Comparison of ENCODE assay signal across 19 cellular contexts in genomic region chr17:57684711-57685498, GRCh38.
DNase-seq lines count a peak whose midpoint lies in the region; ATAC-seq and TF ChIP-seq lines count a peak whose summit lies in the region.
"Had no signal": no experiment of that assay in that cellular context is flagged by ENCODE, and none has a peak within 500 bp of the region (broad histone marks: within the 10 kb centered on the region; RNA-seq: fewer than 3 reads in every experiment).

No MANE protein-coding gene starts in this region.

- CTCF ChIA-PET in OCI-LY7 (lab: Charles Lee; ENCODE audit: unreplicated experiment) = no interaction called here

- peak; percentile 21 for DNase-seq in activated CD8-positive, alpha-beta memory T cell treated with anti-CD3 and anti-CD28 coated beads for 24 hours
- DNase-seq in activated CD8-positive, alpha-beta memory T cell treated with anti-CD3 and anti-CD28 coated beads, Interleukin-2, amount 50 U/mL, for 4 hours = no peak
- DNase-seq in OCI-LY7 (ENCODE audit: low spot score) = peak; percentile 49
- DNase-seq in islet precursor cell = peak; percentile 47
- DNase-seq in type B pancreatic cell (ENCODE audit: extremely low spot score, unreplicated experiment) = peak; percentile 48
- DNase-seq in stomach = no peak
- no peak for DNase-seq in NCI-H128 (lab: John Stamatoyannopoulos, UW; ENCODE audit: unreplicated experiment)
- DNase-seq: CD4-positive, CD25-positive, alpha-beta regulatory T cell; GOT3; NCI-H1092 treated with DMSO at 0.1 percent for 48 hours; NCI-H187 treated with DMSO at 0.1 percent for 48 hours; NCI-H2171 treated with DMSO at 0.1 percent for 48 hours; NCI-H510A; RPMI8226 had no signal

- no peaks in the 10 kb centered on the region for H3K9me2 ChIP-seq in OCI-LY7 (ENCODE audit: insufficient read depth, low read length)

- WGBS in stomach, 5 donors = 86 to 94% (median 90%) methylated on average over 13 of the region's 13 CpGs

- H3K4me1 ChIP-seq in OCI-LY7 (ENCODE audit: insufficient read depth, low read length, poor library complexity, severe bottlenecking) (no peaks in the 10 kb centered on the region), stomach (no peaks in the 10 kb centered on the region)
- H3K4me1 ChIP-seq: SJSA1 had no signal

- no peak overlapping the region for H2AFZ ChIP-seq in OCI-LY7 (ENCODE audit: low read length)

- H3K27ac Mint-ChIP-seq in type B pancreatic cell = no peak overlapping the region
- H3K27ac Mint-ChIP-seq: CD4-positive, CD25-positive, alpha-beta regulatory T cell had no signal

- H3K27ac ChIP-seq in OCI-LY7 (ENCODE audit: low read depth, low read length, poor library complexity, severe bottlenecking) = no peak overlapping the region
- no peak overlapping the region for H3K27ac ChIP-seq in stomach
- H3K27ac ChIP-seq: HL-60, KMS-11, SJSA1 had no signal

- H3K79me2 ChIP-seq in OCI-LY7 (ENCODE audit: insufficient read depth, low read depth, low read length) = no peaks in the 10 kb centered on the region

- POLR2A ChIA-PET in OCI-LY7 (lab: Charles Lee) = interaction anchor here (1.0 kb wide), 1 partner anchor 10 kb away, joined by 5 read pairs; no protein-coding TSS in a partner anchor

- no peaks in the 10 kb centered on the region for H3K27me3 ChIP-seq in stomach
- H3K27me3 ChIP-seq: SJSA1 had no signal

- H3K4me1 Mint-ChIP-seq in type B pancreatic cell (ENCODE audit: unreplicated experiment) = no peaks in the 10 kb centered on the region

- H3K36me3 ChIP-seq in OCI-LY7 (ENCODE audit: insufficient read depth, low read length) = no peaks in the 10 kb centered on the region; the same call in 1 of the 2 replicates
- H3K36me3 ChIP-seq in stomach = peaks cover 0 to 14% (median 5%) of the 10 kb centered on the region in 4 donors
- H3K36me3 ChIP-seq: SJSA1 had no signal

- H4K20me1 ChIP-seq in OCI-LY7 (ENCODE audit: insufficient read depth, low read length) = no peaks in the 10 kb centered on the region

- H3K36me3 Mint-ChIP-seq in type B pancreatic cell = peaks cover 13% of the 10 kb centered on the region

- no peak for TF ChIP-seq POLR2A in stomach (IDR thresholded peaks at IDR 0.05)

- no TSS peak for BruUV-seq in OCI-LY7 (replicated peaks; lab: Mats Ljungman, UMichigan)

- TF ChIP-seq CTCF in OCI-LY7 (conservative IDR thresholded peaks at IDR 0.05; ENCODE audit: low read length) (no peak), type B pancreatic cell (conservative IDR thresholded peaks at IDR 0.05) (no peak), stomach (IDR thresholded peaks at IDR 0.05) (no peak)

- no peak overlapping the region for H3K4me3 Mint-ChIP-seq in type B pancreatic cell
- H3K4me3 Mint-ChIP-seq: CD4-positive, CD25-positive, alpha-beta regulatory T cell had no signal

- no peaks in the 10 kb centered on the region for H3K27me3 Mint-ChIP-seq in type B pancreatic cell
- H3K27me3 Mint-ChIP-seq: CD4-positive, CD25-positive, alpha-beta regulatory T cell had no signal

- no peaks in the 10 kb centered on the region for H3K9me3 Mint-ChIP-seq in type B pancreatic cell

- no peak for TF ChIP-seq EP300 in stomach (IDR thresholded peaks at IDR 0.05)

- no peak for ATAC-seq in GM19463 (IDR thresholded peaks at IDR 0.05; ENCODE audit: unreplicated experiment)
- ATAC-seq: GM12878 had no signal

- intact Hi-C loops in OCI-LY7 (cut with micrococcal nuclease; ENCODE audit: unreplicated experiment) (no loop called here), stomach (cut with DNase I; ENCODE audit: low total_unique reads) (no loop called here)

- H3K4me3 ChIP-seq in OCI-LY7 (ENCODE audit: low read depth, low read length, poor library complexity, severe bottlenecking) (no peak overlapping the region), stomach (no peak overlapping the region)
- H3K4me3 ChIP-seq: GM12878, SJSA1 had no signal

- no peak overlapping the region for H3K4me2 ChIP-seq in OCI-LY7 (ENCODE audit: low read length)
- H3K4me2 ChIP-seq: KMS-11 had no signal

- H3K9me3 ChIP-seq in OCI-LY7 (ENCODE audit: low read length) (no peaks in the 10 kb centered on the region), stomach (no peaks in the 10 kb centered on the region)
- H3K9me3 ChIP-seq: SJSA1 had no signal

Comparison
In these comparisons a context has a peak if more than half of its experiments do, and no peak if none do; other contexts are left out.
1. DNase-seq: peak in activated CD8-positive, alpha-beta memory T cell treated with anti-CD3 and anti-CD28 coated beads for 24 hours (single experiment), OCI-LY7 (single experiment), islet precursor cell (single experiment) and type B pancreatic cell (single experiment); none in activated CD8-positive, alpha-beta memory T cell treated with anti-CD3 and anti-CD28 coated beads, Interleukin-2, amount 50 U/mL, for 4 hours (single experiment), stomach (single experiment) and NCI-H128 (single experiment).